17 cellular contexts compared by ENCODE assay signal in genomic region chr5:14504332-14504727, GRCh38.
DNase-seq lines count a peak whose midpoint lies in the region; ATAC-seq and TF ChIP-seq lines count a peak whose summit lies in the region.
"Had no signal": no experiment of that assay in that cellular context is flagged by ENCODE, and none has a peak within 500 bp of the region (broad histone marks: within the 10 kb centered on the region; RNA-seq: fewer than 3 reads in every experiment).

No MANE protein-coding gene starts in this region.

- H3K27me3 ChIP-seq in GM23338 (ENCODE audit: insufficient read depth) = no peaks in the 10 kb centered on the region
- no peaks in the 10 kb centered on the region for H3K27me3 ChIP-seq in testis
- no peaks in the 10 kb centered on the region for H3K27me3 ChIP-seq in dorsolateral prefrontal cortex
- H3K27me3 ChIP-seq: BLaER1 treated with 17β-estradiol and CSF1 and Interleukin-3, amounts not matched to agents 10 nM and 100 nM had no signal

- H3K4me1 ChIP-seq in GM23338 (ENCODE audit: insufficient read depth) (no peaks in the 10 kb centered on the region), testis (peaks cover 13% of the 10 kb centered on the region)
- H3K4me1 ChIP-seq: BLaER1 treated with 17β-estradiol and CSF1 and Interleukin-3, amounts not matched to agents 10 nM and 100 nM had no signal

- H3K4me2 ChIP-seq in GM23338 = no peak overlapping the region
- H3K4me2 ChIP-seq: BLaER1 treated with 17β-estradiol and CSF1 and Interleukin-3, amounts not matched to agents 10 nM and 100 nM had no signal

- H3K4me3 ChIP-seq in GM23338 (no peak overlapping the region), testis (no peak overlapping the region), dorsolateral prefrontal cortex (no peak overlapping the region)
- H3K4me3 ChIP-seq: BLaER1 treated with 17β-estradiol and CSF1 and Interleukin-3, amounts not matched to agents 10 nM and 100 nM; GM12878 had no signal

- no peak for ATAC-seq in GM23338
- ATAC-seq: CD8-positive, alpha-beta T cell; GM12878 had no signal

- H2AFZ ChIP-seq in GM23338 = no peak overlapping the region

- H3K4me1 Mint-ChIP-seq in GM23338 (no peaks in the 10 kb centered on the region), chondrocyte (ENCODE audit: low read depth) (no peaks in the 10 kb centered on the region), neural crest cell (no peaks in the 10 kb centered on the region)
- H3K4me1 Mint-ChIP-seq: B cell had no signal

- no peaks in the 10 kb centered on the region for H3K9me3 Mint-ChIP-seq in GM23338
- H3K9me3 Mint-ChIP-seq in chondrocyte (ENCODE audit: low read depth) = no peaks in the 10 kb centered on the region
- H3K9me3 Mint-ChIP-seq in neural crest cell = no peaks in the 10 kb centered on the region
- H3K9me3 Mint-ChIP-seq: CD8-positive, alpha-beta T cell; H9 had no signal

- WGBS in testis, 2 donors = 94% methylated on average over 8 of the region's 8 CpGs

- intact Hi-C loops in testis (cut with DNase I; ENCODE audit: low total_unique reads) = no loop called here
- intact Hi-C loops in dorsolateral prefrontal cortex (cut with DNase I) = no loop called here

- DNase-seq in GM23338 (ENCODE audit: low spot score) (no peak), chondrocyte (ENCODE audit: low spot score) (peak; percentile 73), neural crest cell (ENCODE audit: low read depth, low spot score) (no peak), testis (no peak), cerebellar cortex (ENCODE audit: low spot score) (no peak), DMS 273 treated with DMSO at 0.1 percent for 48 hours (lab: John Stamatoyannopoulos, UW) (no peak), dorsolateral prefrontal cortex (no peak)
- DNase-seq: Calu3; CD8-positive, alpha-beta T cell; DMS53; DND-41; EL; GOT3; H9 had no signal

- peaks cover 20% of the 10 kb centered on the region for H3K27me3 Mint-ChIP-seq in GM23338 (ENCODE audit: insufficient read depth, low read depth, poor library complexity)
- H3K27me3 Mint-ChIP-seq in chondrocyte (ENCODE audit: low read depth) = no peaks in the 10 kb centered on the region
- H3K27me3 Mint-ChIP-seq in neural crest cell (ENCODE audit: low read depth) = no peaks in the 10 kb centered on the region
- H3K27me3 Mint-ChIP-seq: B cell had no signal

- H4K20me1 ChIP-seq in GM23338 (replicated peaks; ENCODE audit: insufficient read depth) = no peaks in the 10 kb centered on the region

- no peak for TF ChIP-seq CTCF in GM23338 (conservative IDR thresholded peaks at IDR 0.05; ENCODE audit: low read depth in 2 of 2)
- no peak for TF ChIP-seq CTCF in chondrocyte (IDR thresholded peaks at IDR 0.05)
- no peak for TF ChIP-seq CTCF in neural crest cell (conservative IDR thresholded peaks at IDR 0.05)
- no peak for TF ChIP-seq CTCF in testis (IDR thresholded peaks at IDR 0.05)
- no peak for TF ChIP-seq CTCF in dorsolateral prefrontal cortex (IDR thresholded peaks at IDR 0.05 in 54 of 56, conservative IDR thresholded peaks at IDR 0.05 in 2 of 56; ENCODE audit: low read depth in 1 of 56, partially characterized antibody in 56 of 56)

- H3K27ac ChIP-seq in GM23338 (ENCODE audit: low read depth) (no peak overlapping the region), testis (peak overlapping the region; percentile 6 to 60), dorsolateral prefrontal cortex (peak overlapping the region in 12 of 59 donors; percentile 15 to 67 (median 42))
- H3K27ac ChIP-seq: BLaER1 treated with 17β-estradiol and CSF1 and Interleukin-3, amounts not matched to agents 10 nM and 100 nM had no signal

- H3K9me3 ChIP-seq in testis = no peaks in the 10 kb centered on the region
- H3K9me3 ChIP-seq: BLaER1 treated with 17β-estradiol and CSF1 and Interleukin-3, amounts not matched to agents 10 nM and 100 nM had no signal

- H3K9me2 ChIP-seq in GM23338 (ENCODE audit: insufficient read depth) = no peaks in the 10 kb centered on the region

- H3K36me3 Mint-ChIP-seq in GM23338 (ENCODE audit: low read depth) = peaks cover 22% of the 10 kb centered on the region
- peaks cover 37% of the 10 kb centered on the region for H3K36me3 Mint-ChIP-seq in chondrocyte (ENCODE audit: low read depth)
- peaks cover 3% of the 10 kb centered on the region for H3K36me3 Mint-ChIP-seq in neural crest cell (ENCODE audit: low read depth)
- H3K36me3 Mint-ChIP-seq: CD8-positive, alpha-beta T cell had no signal

- H3F3A ChIP-seq in GM23338 (replicated peaks; ENCODE audit: low read depth) = no peaks in the 10 kb centered on the region

- no peak for TF ChIP-seq POLR2A in testis (IDR thresholded peaks at IDR 0.05)

- H3K4me3 Mint-ChIP-seq in GM23338 (no peak overlapping the region), chondrocyte (ENCODE audit: unreplicated experiment) (no peak overlapping the region), neural crest cell (no peak overlapping the region)
- H3K4me3 Mint-ChIP-seq: B cell; CD8-positive, alpha-beta T cell; H9 had no signal

- H3K79me2 ChIP-seq in GM23338 (replicated peaks; ENCODE audit: insufficient read depth) = no peaks in the 10 kb centered on the region

- 0 out of 2 replicates have a peak overlapping the region, but pooled peaks have one; percentile 36 for H3K27ac Mint-ChIP-seq in GM23338
- no peak overlapping the region for H3K27ac Mint-ChIP-seq in chondrocyte (ENCODE audit: unreplicated experiment)
- H3K27ac Mint-ChIP-seq in neural crest cell (ENCODE audit: unreplicated experiment) = peak overlapping the region; percentile 17
- H3K27ac Mint-ChIP-seq: CD8-positive, alpha-beta T cell; H9 had no signal

- H3K36me3 ChIP-seq in GM23338 (ENCODE audit: insufficient read depth) (peaks cover 8% of the 10 kb centered on the region; the same call in 1 of the 2 replicates), testis (ENCODE audit: low read depth, missing control alignments) (no peaks in the 10 kb centered on the region)

TF ChIP-seq in GM23338, 12 proteins besides CTCF, POLR2A, EP300 and RAD21 (continues in another document):
- TF ChIP-seq JUNB (IDR thresholded peaks at IDR 0.05; ENCODE audit: unreplicated experiment) = no peak
- TF ChIP-seq ETS1 (IDR thresholded peaks at IDR 0.05) = no peak
- no peak for TF ChIP-seq EZH2 (IDR thresholded peaks at IDR 0.05; ENCODE audit: low read depth, unreplicated experiment)
- TF ChIP-seq POLR2AphosphoS5 (IDR thresholded peaks at IDR 0.05; ENCODE audit: low read depth) = no peak
- TF ChIP-seq NANOG (IDR thresholded peaks at IDR 0.05; ENCODE audit: borderline replicate concordance) = no peak
- TF ChIP-seq CREB1 (CRISPR knock-in tag; IDR thresholded peaks at IDR 0.05; ENCODE audit: low read depth) = no peak
- no peak for TF ChIP-seq ZNF114 (CRISPR knock-in tag; IDR thresholded peaks at IDR 0.05)
- no peak for TF ChIP-seq ZNF331 (CRISPR knock-in tag; IDR thresholded peaks at IDR 0.05; ENCODE audit: low read depth)
- TF ChIP-seq REST (IDR thresholded peaks at IDR 0.05; ENCODE audit: unreplicated experiment) = no peak
- no peak for TF ChIP-seq EZH2phosphoT487 (IDR thresholded peaks at IDR 0.05; ENCODE audit: unreplicated experiment)
- no peak for TF ChIP-seq STAT1 (IDR thresholded peaks at IDR 0.05; ENCODE audit: unreplicated experiment)
